Comparison of ENCODE assay signal across 27 cellular contexts in genomic region chr4:24260133-24260532, GRCh38.
"Had no signal": no experiment of that assay in that cellular context is flagged by ENCODE, and none has a peak within 500 bp of the region (broad histone marks: within the 10 kb centered on the region; RNA-seq: fewer than 3 reads in every experiment).

No MANE protein-coding gene starts in this region.

- H3K27me3 ChIP-seq: esophagus squamous epithelium, neutrophil, pancreas, suprapubic skin, transverse colon, vagina had no signal

- ATAC-seq: effector memory CD8-positive, alpha-beta T cell; left lobe of liver; mucosa of descending colon; natural killer cell treated with Interleukin-12 subunit alpha and Interleukin-12 subunit beta and Interleukin-15 and Interleukin-18, amount 100 ng/mL, for 72 hours; stimulated activated naive CD8-positive, alpha-beta T cell treated with anti-CD3 and anti-CD28 coated beads, Interleukin-15, amount 100 ng/mL, for 72 hours had no signal

- H3K4me2 ChIP-seq: smooth muscle cell had no signal

- H3K4me1 ChIP-seq: esophagus squamous epithelium, pancreas, suprapubic skin, transverse colon, vagina had no signal

- H3K4me3 ChIP-seq: esophagus squamous epithelium, lung, mucosa of descending colon, pancreas, smooth muscle cell, suprapubic skin, transverse colon, vagina had no signal

- H3K9me3 ChIP-seq: esophagus squamous epithelium, mucosa of descending colon, neutrophil, pancreas, suprapubic skin, transverse colon, vagina had no signal

- H3K36me3 ChIP-seq: esophagus squamous epithelium, neutrophil, pancreas, suprapubic skin, transverse colon, vagina had no signal

- DNase-seq: cortex of kidney; effector memory CD8-positive, alpha-beta T cell; erythroblast; esophagus squamous epithelium; foreskin melanocyte; hypothalamus; immature natural killer cell; kidney; mesenchymal stem cell; mucosa of descending colon; naive B cell; pancreas; stimulated activated CD4-positive, alpha-beta T cell treated with anti-CD3 and anti-CD28 coated beads, Interleukin-12 subunit alpha, Interleukin-12 subunit beta, amount 100 ng/mL, for 4 hours; stimulated activated CD4-positive, alpha-beta T cell treated with anti-CD3 and anti-CD28 coated beads, Interleukin-1b, Interleukin-23, amount 100 ng/mL, for 48 hours; stimulated activated CD4-positive, alpha-beta T cell treated with anti-CD3 and anti-CD28 coated beads, Interleukin-4, amount 100 ng/mL, for 1 hour; stimulated activated CD8-positive, alpha-beta memory T cell treated with anti-CD3 and anti-CD28 coated beads, Interleukin-4, amount 100 ng/mL, for 48 hours; stimulated activated naive CD4-positive, alpha-beta T cell; stimulated activated naive CD8-positive, alpha-beta T cell treated with anti-CD3 and anti-CD28 coated beads, Interleukin-15, amount 100 ng/mL, for 72 hours; transverse colon had no signal

- FAIRE-seq: endometrium, kidney, pancreas had no signal

- H3K27ac ChIP-seq: esophagus squamous epithelium, neutrophil, pancreas, suprapubic skin, transverse colon, vagina had no signal
